ENCODE assay signal across 13 cellular contexts in genomic region chr5:61731267-61731945, GRCh38.
"Had no signal": no experiment of that assay in that cellular context is flagged by ENCODE, and none has a peak within 500 bp of the region (broad histone marks: within the 10 kb centered on the region; RNA-seq: fewer than 3 reads in every experiment).

No MANE protein-coding gene starts in this region.

- H3K4me1 ChIP-seq: esophagus squamous epithelium, vagina had no signal

- DNase-seq: activated CD4-positive, alpha-beta T cell treated with anti-CD3 and anti-CD28 coated beads, Interleukin-2, amount 10 ng/mL, durations not matched to agents 7 days and 5 days; activated naive CD4-positive, alpha-beta T cell treated with Interleukin-2 at 50 U/mL for 16 hours; activated naive CD8-positive, alpha-beta T cell treated with anti-CD3 and anti-CD28 coated beads, Interleukin-2, amount 50 U/mL, for 24 hours; central memory CD4-positive, alpha-beta T cell; cortex of kidney; effector CD8-positive, alpha-beta T cell; esophagus squamous epithelium; mesenchymal stem cell; stimulated activated CD4-positive, alpha-beta T cell treated with anti-CD3 and anti-CD28 coated beads, Interleukin-2, amount 100 ng/mL, for 48 hours had no signal

- H3K9me3 ChIP-seq: esophagus squamous epithelium, tibial nerve, vagina had no signal

- H3K27me3 ChIP-seq: tibial nerve, vagina had no signal

- H3K9me3 Mint-ChIP-seq: activated CD4-positive, alpha-beta T cell treated with anti-CD3 and anti-CD28 coated beads, Interleukin-2, amount 10 ng/mL, durations not matched to agents 7 days and 5 days; activated naive CD8-positive, alpha-beta T cell treated with anti-CD3 and anti-CD28 coated beads, Interleukin-2, amount 50 U/mL, for 24 hours; nephron progenitor cell; stimulated activated memory B cell treated with anti-CD40 and anti-IgM and Interleukin-4, amounts not matched to agents 10 μg/mL and 1 μg/mL and 100 μg/mL, for 72 hours had no signal

- H3K4me3 Mint-ChIP-seq: activated CD4-positive, alpha-beta T cell treated with anti-CD3 and anti-CD28 coated beads, Interleukin-2, amount 10 ng/mL, durations not matched to agents 7 days and 5 days; activated naive CD8-positive, alpha-beta T cell treated with anti-CD3 and anti-CD28 coated beads, Interleukin-2, amount 50 U/mL, for 24 hours; nephron progenitor cell; stimulated activated memory B cell treated with anti-CD40 and anti-IgM and Interleukin-4, amounts not matched to agents 10 μg/mL and 1 μg/mL and 100 μg/mL, for 72 hours had no signal

- H3K36me3 ChIP-seq: esophagus squamous epithelium, tibial nerve, vagina had no signal

- H3K36me3 Mint-ChIP-seq: stimulated activated memory B cell treated with anti-CD40 and anti-IgM and Interleukin-4, amounts not matched to agents 10 μg/mL and 1 μg/mL and 100 μg/mL, for 72 hours had no signal

- H3K4me1 Mint-ChIP-seq: activated CD4-positive, alpha-beta T cell treated with anti-CD3 and anti-CD28 coated beads, Interleukin-2, amount 10 ng/mL, durations not matched to agents 7 days and 5 days; activated naive CD8-positive, alpha-beta T cell treated with anti-CD3 and anti-CD28 coated beads, Interleukin-2, amount 50 U/mL, for 24 hours; stimulated activated memory B cell treated with anti-CD40 and anti-IgM and Interleukin-4, amounts not matched to agents 10 μg/mL and 1 μg/mL and 100 μg/mL, for 72 hours had no signal

- H3K27ac Mint-ChIP-seq: activated CD4-positive, alpha-beta T cell treated with anti-CD3 and anti-CD28 coated beads, Interleukin-2, amount 10 ng/mL, durations not matched to agents 7 days and 5 days; activated naive CD8-positive, alpha-beta T cell treated with anti-CD3 and anti-CD28 coated beads, Interleukin-2, amount 50 U/mL, for 24 hours; nephron progenitor cell; stimulated activated memory B cell treated with anti-CD40 and anti-IgM and Interleukin-4, amounts not matched to agents 10 μg/mL and 1 μg/mL and 100 μg/mL, for 72 hours had no signal

- H3K27ac ChIP-seq: esophagus squamous epithelium, tibial nerve, vagina had no signal
